Comparison of ENCODE assay signal across 9 cellular contexts in the genomic region with DNA sequence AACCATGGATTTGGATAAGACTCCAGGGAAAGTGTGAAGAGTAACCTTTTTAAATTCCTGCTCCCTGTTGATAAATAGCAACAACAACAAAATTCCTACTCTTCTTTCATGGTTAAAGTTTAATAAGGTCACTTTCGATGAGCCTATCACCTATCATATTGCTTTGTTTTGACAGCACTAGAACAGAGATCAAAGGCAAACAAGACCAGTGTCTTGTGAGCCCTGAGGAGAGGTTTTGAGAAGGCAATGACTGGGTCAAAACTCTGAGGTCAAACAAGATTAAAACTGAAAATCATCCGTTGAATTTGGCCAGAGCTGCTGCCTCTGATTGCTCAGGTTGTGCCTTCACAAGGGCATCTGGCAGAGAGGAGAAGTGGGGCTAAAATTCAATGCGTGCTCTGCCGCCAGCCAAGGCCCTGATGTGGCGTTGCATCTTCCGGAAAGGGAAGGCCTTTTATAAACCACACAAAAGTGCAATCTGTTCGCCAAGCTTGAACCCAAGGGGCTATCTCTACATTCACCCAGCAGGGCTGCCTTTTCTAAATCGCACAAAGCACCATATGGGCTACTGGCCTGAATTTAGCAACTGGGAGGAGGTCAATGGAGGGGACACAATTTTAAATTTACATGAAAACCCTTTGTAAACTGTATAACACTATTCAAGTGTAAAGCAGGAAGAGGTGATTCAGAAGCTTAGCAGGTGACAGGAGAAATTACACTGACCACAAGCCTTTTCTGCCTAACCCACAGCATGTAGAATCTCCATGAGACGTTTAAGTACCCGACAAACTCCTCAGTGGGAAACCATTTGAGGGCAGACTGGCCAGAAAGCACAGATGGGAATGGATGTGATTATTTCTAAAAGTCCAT.
DNase-seq lines count a peak whose midpoint lies in the region; ATAC-seq and TF ChIP-seq lines count a peak whose summit lies in the region.
"Had no signal": no experiment of that assay in that cellular context is flagged by ENCODE, and none has a peak within 500 bp of the region (broad histone marks: within the 10 kb centered on the region; RNA-seq: fewer than 3 reads in every experiment).

No MANE protein-coding gene starts in this region.

- no peaks in the 10 kb centered on the region for H3K27me3 ChIP-seq in neutrophil

- H3K4me1 ChIP-seq in neutrophil (ENCODE audit: control insufficient read depth in 1 of 2, insufficient read depth in 1 of 2, low read depth in 1 of 2, low read length in 1 of 2) = peaks cover 22 to 26% of the 10 kb centered on the region in 2 experiments

- peak overlapping the region; percentile 16 to 26 for H3K4me3 ChIP-seq in neutrophil (ENCODE audit: low read depth in 1 of 2, low read length in 1 of 2)
- H3K4me3 ChIP-seq: thoracic aorta had no signal

- no peak overlapping the region for H3K4me3 Mint-ChIP-seq in activated naive CD4-positive, alpha-beta T cell treated with anti-CD3 and anti-CD28 coated beads for 36 hours

- intact Hi-C loops in activated naive CD4-positive, alpha-beta T cell treated with anti-CD3 and anti-CD28 coated beads for 36 hours (cut with micrococcal nuclease) = no loop called here

- no peaks in the 10 kb centered on the region for H3K9me3 ChIP-seq in neutrophil
- H3K9me3 ChIP-seq: thoracic aorta had no signal

- H3K27ac Mint-ChIP-seq in activated naive CD4-positive, alpha-beta T cell treated with anti-CD3 and anti-CD28 coated beads for 36 hours = no peak overlapping the region

- no peaks in the 10 kb centered on the region for H3K36me3 Mint-ChIP-seq in activated naive CD4-positive, alpha-beta T cell treated with anti-CD3 and anti-CD28 coated beads for 36 hours (ENCODE audit: low read depth)

- DNase-seq in NOMO-1 treated with dmso at 0.1 percent for 144 hours (lab: John Stamatoyannopoulos, UW; ENCODE audit: unreplicated experiment) (peak; percentile 74), NCI-H748 (lab: John Stamatoyannopoulos, UW; ENCODE audit: unreplicated experiment) (no peak), DMS79 treated with DMSO at 0.1 percent for 48 hours (lab: John Stamatoyannopoulos, UW) (no peak)
- no peak for DNase-seq in activated naive CD4-positive, alpha-beta T cell treated with anti-CD3 and anti-CD28 coated beads for 36 hours
- no peak for DNase-seq in activated CD8-positive, alpha-beta memory T cell treated with anti-CD3 and anti-CD28 coated beads for 24 hours

- peak overlapping the region; percentile 87 for H3K27ac ChIP-seq in neutrophil
- H3K27ac ChIP-seq: thoracic aorta had no signal

- no peaks in the 10 kb centered on the region for H3K27me3 Mint-ChIP-seq in activated naive CD4-positive, alpha-beta T cell treated with anti-CD3 and anti-CD28 coated beads for 36 hours (ENCODE audit: low read depth)

- H3K36me3 ChIP-seq in neutrophil = no peaks in the 10 kb centered on the region
- H3K36me3 ChIP-seq: thoracic aorta had no signal

- no peaks in the 10 kb centered on the region for H3K4me1 Mint-ChIP-seq in activated naive CD4-positive, alpha-beta T cell treated with anti-CD3 and anti-CD28 coated beads for 36 hours (ENCODE audit: low read depth)

- CTCF ChIA-PET in activated naive CD4-positive, alpha-beta T cell treated with anti-CD3 and anti-CD28 coated beads for 36 hours (lab: Charles Lee) = no interaction called here

- no peaks in the 10 kb centered on the region for H3K9me3 Mint-ChIP-seq in activated naive CD4-positive, alpha-beta T cell treated with anti-CD3 and anti-CD28 coated beads for 36 hours

- peak; percentile 61 for ATAC-seq in GM19025 (IDR thresholded peaks at IDR 0.05; ENCODE audit: low read depth, unreplicated experiment)
- peak; percentile 66 for ATAC-seq in HG02938 (IDR thresholded peaks at IDR 0.05; ENCODE audit: unreplicated experiment)

- TF ChIP-seq CTCF in neutrophil (IDR thresholded peaks at IDR 0.05) = no peak
